ENCODE assay signal across 9 cellular contexts in the genomic region with DNA sequence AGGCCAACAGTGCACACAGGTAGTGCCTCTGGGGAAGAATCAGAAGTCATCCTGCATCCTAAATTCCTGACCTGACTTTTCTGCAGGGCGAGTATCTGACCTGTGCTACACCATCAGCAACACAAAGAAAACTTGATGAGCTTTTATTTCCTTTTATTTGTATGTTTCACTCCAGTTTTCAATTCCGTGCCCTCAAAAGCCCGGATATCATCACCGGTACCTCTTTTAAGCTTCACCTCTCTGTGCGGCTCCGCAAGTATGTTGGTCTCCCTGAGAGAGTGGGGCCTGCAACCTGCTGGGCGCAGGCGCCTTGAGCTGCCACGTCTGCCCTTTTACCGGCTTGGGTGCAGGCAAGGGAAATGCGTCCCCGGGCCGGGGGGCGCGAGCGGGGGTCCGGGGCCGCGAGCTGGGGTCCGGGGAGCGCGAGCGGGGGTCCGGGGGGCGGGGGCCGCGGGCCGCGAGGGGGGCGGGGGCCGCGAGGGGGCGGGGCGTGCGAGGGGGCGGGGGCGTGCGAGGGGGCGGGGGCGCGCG. TPM values are rescaled to one million over a fixed set of nuclear protein-coding genes. Genes with fewer than 3 reads are reported as not detected.
DNase-seq lines count a peak whose midpoint lies in the region; ATAC-seq and TF ChIP-seq lines count a peak whose summit lies in the region.
"Had no signal": no experiment of that assay in that cellular context is flagged by ENCODE, and none has a peak within 500 bp of the region (broad histone marks: within the 10 kb centered on the region; RNA-seq: fewer than 3 reads in every experiment).

No MANE protein-coding gene starts in this region.

- peak overlapping the region; percentile 22 to 86 (median 80) for H3K27ac Mint-ChIP-seq in IgD-negative memory B cell
- peak overlapping the region; percentile 88 for H3K27ac Mint-ChIP-seq in activated T-cell treated with anti-CD3 and anti-CD28 coated beads, Interleukin-2, amount 50 U/mL, for 72 hours

- H4K20me1 ChIP-seq in BLaER1 = no peaks in the 10 kb centered on the region

- peaks cover 3% of the 10 kb centered on the region for H3K27me3 Mint-ChIP-seq in IgD-negative memory B cell
- H3K27me3 Mint-ChIP-seq in activated T-cell treated with anti-CD3 and anti-CD28 coated beads, Interleukin-2, amount 50 U/mL, for 72 hours (ENCODE audit: low read depth) = peaks cover 12% of the 10 kb centered on the region

- 0 out of 2 replicates have a peak overlapping the region, but pooled peaks have one; percentile 3 for H3K9ac ChIP-seq in BLaER1

- H3K4me3 Mint-ChIP-seq in IgD-negative memory B cell = peak overlapping the region; percentile 75 to 89 (median 80)
- peak overlapping the region; percentile 80 to 89 for H3K4me3 Mint-ChIP-seq in activated T-cell treated with anti-CD3 and anti-CD28 coated beads, Interleukin-2, amount 50 U/mL, for 72 hours

- H3K4me3 ChIP-seq in BLaER1 (peak overlapping the region; percentile 64), fibroblast of villous mesenchyme (ENCODE audit: low read depth, low read length) (peak overlapping the region; percentile 46)

- H3K4me1 ChIP-seq in BLaER1 = peaks cover 19% of the 10 kb centered on the region

- ATAC-seq in activated T-cell treated with anti-CD3 and anti-CD28 coated beads, Interleukin-2, amount 50 U/mL, for 72 hours (replicated peaks in 1 of 2) = peak; percentile 71 to 78
- ATAC-seq in omental fat pad (ENCODE audit: low FRiP score) = peak; percentile 53
- no peak for ATAC-seq in HG03342 (IDR thresholded peaks at IDR 0.05; ENCODE audit: unreplicated experiment)

- peaks cover 30% of the 10 kb centered on the region for H3K9me3 ChIP-seq in BLaER1

- peaks cover 2% of the 10 kb centered on the region for H3K36me3 Mint-ChIP-seq in IgD-negative memory B cell
- H3K36me3 Mint-ChIP-seq in activated T-cell treated with anti-CD3 and anti-CD28 coated beads, Interleukin-2, amount 50 U/mL, for 72 hours (ENCODE audit: insufficient read depth in 2 of 2) = peaks cover 13 to 38% of the 10 kb centered on the region in 2 donors

- H3K27ac ChIP-seq in BLaER1 = no peak overlapping the region

- H3K27me3 ChIP-seq in BLaER1 = no peaks in the 10 kb centered on the region

- DNase-seq in activated T-cell treated with anti-CD3 and anti-CD28 coated beads, Interleukin-2, amount 50 U/mL, for 72 hours = peak; percentile 32 to 43
- DNase-seq in fibroblast of villous mesenchyme (ENCODE audit: low read depth) (peak; percentile 26), omental fat pad (ENCODE audit: low spot score) (no peak), mesenteric fat pad (ENCODE audit: low spot score) (no peak), NCI-H1092 treated with DMSO at 0.1 percent for 48 hours (lab: John Stamatoyannopoulos, UW) (no peak)

- no peak for TF ChIP-seq CTCF in fibroblast of villous mesenchyme (IDR thresholded peaks at IDR 0.05; ENCODE audit: insufficient read depth, low read depth, low read length)
- TF ChIP-seq CTCF in omental fat pad (IDR thresholded peaks at IDR 0.05) = no peak

- H3K4me1 Mint-ChIP-seq in IgD-negative memory B cell = peaks cover 3 to 6% (median 6%) of the 10 kb centered on the region in 3 donors
- H3K4me1 Mint-ChIP-seq in activated T-cell treated with anti-CD3 and anti-CD28 coated beads, Interleukin-2, amount 50 U/mL, for 72 hours (ENCODE audit: low read depth) = peaks cover 5% of the 10 kb centered on the region

- peaks cover 11 to 33% (median 20%) of the 10 kb centered on the region in 3 donors for H3K9me3 Mint-ChIP-seq in IgD-negative memory B cell
- H3K9me3 Mint-ChIP-seq in activated T-cell treated with anti-CD3 and anti-CD28 coated beads, Interleukin-2, amount 50 U/mL, for 72 hours = peaks cover 8 to 19% of the 10 kb centered on the region in 2 donors

- H3K36me3 ChIP-seq in BLaER1 = peaks cover 14% of the 10 kb centered on the region; the same call in 1 of the 2 replicates

- peak overlapping the region; percentile 72 for H3K4me2 ChIP-seq in BLaER1

RNA-seq across cellular contexts. Expression of a gene that starts 4.3 kb away (rescaled TPM):
- polyA plus RNA-seq in IgD-negative memory B cell = not detected
- total RNA-seq in activated T-cell treated with anti-CD3 and anti-CD28 coated beads, Interleukin-2, amount 50 U/mL, for 72 hours = not detected
- total RNA-seq in fibroblast of villous mesenchyme (not detected in 2 replicates), omental fat pad (not detected), mesenteric fat pad (not detected)
- total RNA-seq: dermis microvascular lymphatic vessel endothelial cell had no signal

RNA-seq across cellular contexts. Expression of a gene that starts 19.7 kb away (rescaled TPM):
- 15.9 TPM for polyA plus RNA-seq in IgD-negative memory B cell
- 10 to 100 TPM; 38.7 to 43.3 TPM for total RNA-seq in activated T-cell treated with anti-CD3 and anti-CD28 coated beads, Interleukin-2, amount 50 U/mL, for 72 hours
- 25.5 and 25.8 TPM in 2 replicates for total RNA-seq in fibroblast of villous mesenchyme
- 10 to 100 TPM; 21.9 to 47.9 (median 35.7) TPM for total RNA-seq in omental fat pad
- 33.4 TPM for total RNA-seq in mesenteric fat pad

RNA-seq across cellular contexts. Expression of a gene that starts 26.6 kb away (rescaled TPM):
- polyA plus RNA-seq in IgD-negative memory B cell = not detected
- not detected for total RNA-seq in activated T-cell treated with anti-CD3 and anti-CD28 coated beads, Interleukin-2, amount 50 U/mL, for 72 hours
- total RNA-seq in fibroblast of villous mesenchyme (not detected in 2 replicates), omental fat pad (not detected), mesenteric fat pad (not detected)
- total RNA-seq: dermis microvascular lymphatic vessel endothelial cell had no signal

RNA-seq across cellular contexts. Expression of a gene that starts 51.8 kb away (rescaled TPM):
- polyA plus RNA-seq in IgD-negative memory B cell = not detected
- not detected for total RNA-seq in activated T-cell treated with anti-CD3 and anti-CD28 coated beads, Interleukin-2, amount 50 U/mL, for 72 hours
- total RNA-seq in fibroblast of villous mesenchyme (under 0.01 TPM in 1 of 2 replicates, not detected in the other), omental fat pad (under 1 TPM in 1 of 4 donors, not detected in 3; 0.24 TPM), mesenteric fat pad (not detected)
- total RNA-seq: dermis microvascular lymphatic vessel endothelial cell had no signal

RNA-seq across cellular contexts. Expression of a gene that starts 59.2 kb away (rescaled TPM):
- polyA plus RNA-seq in IgD-negative memory B cell = 0.51 TPM
- total RNA-seq in activated T-cell treated with anti-CD3 and anti-CD28 coated beads, Interleukin-2, amount 50 U/mL, for 72 hours = 1 to 10 TPM; 2.2 to 4.3 TPM
- total RNA-seq in fibroblast of villous mesenchyme (0.43 and 0.64 TPM in 2 replicates), omental fat pad (1 to 10 TPM in 2 of 4 donors, under 1 TPM in 1, not detected in 1; 0.69 to 2.2 (median 1.7) TPM), mesenteric fat pad (2.0 TPM)

Comparison
In these comparisons a context has a peak if more than half of its experiments do, and no peak if none do; other contexts are left out.
1. DNase-seq: peak in activated T-cell treated with anti-CD3 and anti-CD28 coated beads, Interleukin-2, amount 50 U/mL, for 72 hours (2 of 2) and fibroblast of villous mesenchyme (single experiment); none in omental fat pad (single experiment), mesenteric fat pad (single experiment) and NCI-H1092 treated with DMSO at 0.1 percent for 48 hours (single experiment).